8 cellular contexts compared by ENCODE assay signal in genomic region chr6:26322645-26323482, GRCh38. TPM values are rescaled to one million over a fixed set of nuclear protein-coding genes. Genes with fewer than 3 reads are reported as not detected.
DNase-seq lines count a peak whose midpoint lies in the region; ATAC-seq, FAIRE-seq and TF ChIP-seq lines count a peak whose summit lies in the region.

No MANE protein-coding gene starts in this region.

- peaks cover 0 to 2% of the 10 kb centered on the region in 2 donors for H3K9me3 ChIP-seq in kidney (ENCODE audit: control insufficient read depth in 1 of 2, low read length in 2 of 2)

- no peak for ATAC-seq in HG02763 (IDR thresholded peaks at IDR 0.05; ENCODE audit: unreplicated experiment)

- no peak for TF ChIP-seq CTCF in kidney (IDR thresholded peaks at IDR 0.05; ENCODE audit: borderline replicate concordance, extremely low read depth, insufficient read depth)

- no peak overlapping the region for H3K9ac ChIP-seq in kidney (ENCODE audit: low read length in 2 of 2)

- no peak for FAIRE-seq in kidney (lab: Jason Lieb, UNC)

- intact Hi-C loops in kidney (cut with DNase I) = no loop called here

- H3K36me3 ChIP-seq in kidney (ENCODE audit: control insufficient read depth in 1 of 2, insufficient read depth in 2 of 2, low read length in 2 of 2) = no peaks in the 10 kb centered on the region

- H3K4me3 ChIP-seq in kidney (ENCODE audit: low read length in 2 of 2) = peak overlapping the region; percentile 52 to 56

- DNase-seq in CMK (ENCODE audit: low read depth) (peak; percentile 63), GOT3 (lab: John Stamatoyannopoulos, UW) (peak; percentile 69), NCI-H1930 (lab: John Stamatoyannopoulos, UW) (peak; percentile 53 to 84), T1000 (lab: John Stamatoyannopoulos, UW) (peak; percentile 85), kidney (no peak)
- DNase-seq in central memory CD4-positive, alpha-beta T cell = peak; percentile 73
- peak; percentile 70 to 81 for DNase-seq in stimulated activated CD4-positive, alpha-beta T cell treated with anti-CD3 and anti-CD28 coated beads, Interleukin-2, amount 100 ng/mL, for 48 hours

- no peaks in the 10 kb centered on the region for H3K4me1 ChIP-seq in kidney (ENCODE audit: control insufficient read depth in 1 of 2, insufficient read depth in 1 of 2, low read depth in 1 of 2, low read length in 2 of 2)

- no peak overlapping the region for H3K27ac ChIP-seq in kidney (ENCODE audit: low read depth in 2 of 2, low read length in 2 of 2)

RNA-seq across cellular contexts. Expression of gene BTN3A2, which starts 42.1 kb away (rescaled TPM):
- 21.5 TPM for total RNA-seq in kidney
- polyA plus RNA-seq in kidney (ENCODE audit: insufficient read depth, low read depth, low replicate concordance) = 26.0 TPM
